In the genomic region with DNA sequence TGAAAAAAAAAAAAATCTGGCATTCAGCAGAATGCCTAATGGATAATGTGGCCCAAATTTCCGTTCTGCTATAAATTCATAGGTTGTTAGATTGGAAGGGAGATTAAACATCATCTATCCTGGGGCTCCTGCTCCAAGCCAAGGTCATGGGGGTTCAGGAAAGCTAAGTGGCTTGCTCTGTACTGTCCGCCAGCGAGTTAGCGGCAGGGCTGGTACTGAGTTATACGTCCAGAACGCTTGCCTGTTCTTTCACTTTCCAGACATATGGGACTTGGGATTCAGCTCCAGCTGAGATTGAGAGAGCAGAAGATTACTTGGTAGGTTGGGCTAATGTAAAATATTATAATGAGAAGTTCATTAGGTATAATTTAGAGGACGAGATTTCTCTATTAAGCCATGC, we compare ENCODE assay signal across 8 cellular contexts. TPM values are rescaled to one million over a fixed set of nuclear protein-coding genes. Genes with fewer than 3 reads are reported as not detected.
DNase-seq lines count a peak whose midpoint lies in the region; ATAC-seq lines count a peak whose summit lies in the region.

No MANE protein-coding gene starts in this region.

- no peaks in the 10 kb centered on the region for H3K9me3 Mint-ChIP-seq in CD8-positive, alpha-beta memory T cell
- no peaks in the 10 kb centered on the region for H3K9me3 Mint-ChIP-seq in T-helper 1 cell treated with Interleukin-12 subunit alpha and Interleukin-12 subunit beta and Interleukin-4 antibody, amounts not matched to agents 30 μg/mL and 1 μg/mL, for 36 hours
- no peaks in the 10 kb centered on the region for H3K9me3 Mint-ChIP-seq in natural killer cell treated with Interleukin-12 subunit alpha and Interleukin-12 subunit beta and Interleukin-15 and Interleukin-18, amount 100 ng/mL, for 72 hours

- DNase-seq in CD8-positive, alpha-beta memory T cell: peak in 1 of 5 donors; percentile 3
- DNase-seq in fibroblast of gingiva (ENCODE audit: low read depth) (peak; percentile 44), ureter (ENCODE audit: low spot score) (no peak)
- DNase-seq in natural killer cell treated with Interleukin-12 subunit alpha and Interleukin-12 subunit beta and Interleukin-15 and Interleukin-18, amount 100 ng/mL, for 72 hours (ENCODE audit: low spot score): no peak

- POLR2A ChIA-PET in CD8-positive, alpha-beta memory T cell (lab: Charles Lee): interaction anchor here (0.6 to 2.9 kb wide), 7 partner anchors 9 to 471 kb away, joined by 3 to 32 read pairs (median 4); partner anchors contain the start of genes NT5DC1, TSPYL1, TSPYL4 and ZUP1

- H3K27me3 ChIP-seq in CD8-positive, alpha-beta memory T cell (ENCODE audit: insufficient read depth, low read length, poor library complexity, severe bottlenecking): no peaks in the 10 kb centered on the region

- peaks cover 4% of the 10 kb centered on the region for H3K36me3 ChIP-seq in CD8-positive, alpha-beta memory T cell (ENCODE audit: insufficient read depth, low read length)

- H3K4me3 ChIP-seq in CD8-positive, alpha-beta memory T cell (ENCODE audit: low read length): peak overlapping the region; percentile 99

- no peaks in the 10 kb centered on the region for H3K9me3 ChIP-seq in CD8-positive, alpha-beta memory T cell (ENCODE audit: low read length)

- peak overlapping the region; percentile 97 to 99 (median 99) for H3K4me3 Mint-ChIP-seq in CD8-positive, alpha-beta memory T cell
- H3K4me3 Mint-ChIP-seq in T-helper 1 cell treated with Interleukin-12 subunit alpha and Interleukin-12 subunit beta and Interleukin-4 antibody, amounts not matched to agents 30 μg/mL and 1 μg/mL, for 36 hours: peak overlapping the region; percentile 98
- H3K4me3 Mint-ChIP-seq in natural killer cell treated with Interleukin-12 subunit alpha and Interleukin-12 subunit beta and Interleukin-15 and Interleukin-18, amount 100 ng/mL, for 72 hours: peak overlapping the region; percentile 100

- H3K4me1 ChIP-seq in CD8-positive, alpha-beta memory T cell (ENCODE audit: insufficient read depth, low read length): peaks cover 30% of the 10 kb centered on the region

- peaks cover 0 to 2% of the 10 kb centered on the region in 2 donors for H3K27me3 Mint-ChIP-seq in CD8-positive, alpha-beta memory T cell
- H3K27me3 Mint-ChIP-seq in T-helper 1 cell treated with Interleukin-12 subunit alpha and Interleukin-12 subunit beta and Interleukin-4 antibody, amounts not matched to agents 30 μg/mL and 1 μg/mL, for 36 hours (ENCODE audit: low read depth): no peaks in the 10 kb centered on the region
- peaks cover 0 to 4% of the 10 kb centered on the region in 2 donors for H3K27me3 Mint-ChIP-seq in natural killer cell treated with Interleukin-12 subunit alpha and Interleukin-12 subunit beta and Interleukin-15 and Interleukin-18, amount 100 ng/mL, for 72 hours

- H3K36me3 Mint-ChIP-seq in CD8-positive, alpha-beta memory T cell: peaks cover 0 to 45% (median 5%) of the 10 kb centered on the region in 3 donors
- peaks cover 18% of the 10 kb centered on the region for H3K36me3 Mint-ChIP-seq in T-helper 1 cell treated with Interleukin-12 subunit alpha and Interleukin-12 subunit beta and Interleukin-4 antibody, amounts not matched to agents 30 μg/mL and 1 μg/mL, for 36 hours (ENCODE audit: low read depth)
- H3K36me3 Mint-ChIP-seq in natural killer cell treated with Interleukin-12 subunit alpha and Interleukin-12 subunit beta and Interleukin-15 and Interleukin-18, amount 100 ng/mL, for 72 hours: peaks cover 13% of the 10 kb centered on the region

- H3K27ac ChIP-seq in CD8-positive, alpha-beta memory T cell (ENCODE audit: low read depth, low read length): peak overlapping the region; percentile 96

- H3K27ac Mint-ChIP-seq in CD8-positive, alpha-beta memory T cell: peak overlapping the region; percentile 97 to 100 (median 100)
- peak overlapping the region; percentile 93 for H3K27ac Mint-ChIP-seq in T-helper 1 cell treated with Interleukin-12 subunit alpha and Interleukin-12 subunit beta and Interleukin-4 antibody, amounts not matched to agents 30 μg/mL and 1 μg/mL, for 36 hours
- peak overlapping the region; percentile 97 to 100 for H3K27ac Mint-ChIP-seq in natural killer cell treated with Interleukin-12 subunit alpha and Interleukin-12 subunit beta and Interleukin-15 and Interleukin-18, amount 100 ng/mL, for 72 hours

- ATAC-seq in HG03066 (IDR thresholded peaks at IDR 0.05; ENCODE audit: low read depth, unreplicated experiment) (peak; percentile 13), HG03108 (IDR thresholded peaks at IDR 0.05; ENCODE audit: unreplicated experiment) (no peak), GM21576 (IDR thresholded peaks at IDR 0.05; ENCODE audit: unreplicated experiment) (no peak)
- ATAC-seq in natural killer cell treated with Interleukin-12 subunit alpha and Interleukin-12 subunit beta and Interleukin-15 and Interleukin-18, amount 100 ng/mL, for 72 hours: no peak

- CTCF ChIA-PET in CD8-positive, alpha-beta memory T cell (lab: Charles Lee): interaction anchor here (1.0 to 5.1 kb wide), 7 partner anchors 9 to 304 kb away, joined by 3 to 23 read pairs (median 5); partner anchors contain the start of gene TSPYL1

- H3K4me1 Mint-ChIP-seq in CD8-positive, alpha-beta memory T cell: peaks cover 56 to 76% (median 60%) of the 10 kb centered on the region in 3 donors
- peaks cover 29% of the 10 kb centered on the region for H3K4me1 Mint-ChIP-seq in T-helper 1 cell treated with Interleukin-12 subunit alpha and Interleukin-12 subunit beta and Interleukin-4 antibody, amounts not matched to agents 30 μg/mL and 1 μg/mL, for 36 hours (ENCODE audit: low read depth)
- H3K4me1 Mint-ChIP-seq in natural killer cell treated with Interleukin-12 subunit alpha and Interleukin-12 subunit beta and Interleukin-15 and Interleukin-18, amount 100 ng/mL, for 72 hours (ENCODE audit: low read depth in 2 of 2): peaks cover 33 to 53% of the 10 kb centered on the region in 2 donors

RNA-seq across cellular contexts. Expression of gene RWDD1, which starts 0.9 kb away (rescaled TPM):
- total RNA-seq in CD8-positive, alpha-beta memory T cell: 10 to 100 TPM; 54.6 to 56.2 TPM
- polyA plus RNA-seq in CD8-positive, alpha-beta memory T cell: 67.8 TPM
- total RNA-seq in natural killer cell treated with Interleukin-12 subunit alpha and Interleukin-12 subunit beta and Interleukin-15 and Interleukin-18, amount 100 ng/mL, for 72 hours: 10 to 100 TPM; 36.5 to 36.8 TPM
- total RNA-seq in ureter: 42.6 TPM

RNA-seq across cellular contexts. Expression of gene CALHM4, which starts 18.6 kb away (rescaled TPM):
- not detected for total RNA-seq in CD8-positive, alpha-beta memory T cell
- not detected for polyA plus RNA-seq in CD8-positive, alpha-beta memory T cell
- total RNA-seq in natural killer cell treated with Interleukin-12 subunit alpha and Interleukin-12 subunit beta and Interleukin-15 and Interleukin-18, amount 100 ng/mL, for 72 hours: not detected
- total RNA-seq in ureter: not detected

RNA-seq across cellular contexts. Expression of gene TRAPPC3L, which starts 26.7 kb away (rescaled TPM):
- total RNA-seq in CD8-positive, alpha-beta memory T cell: not detected
- polyA plus RNA-seq in CD8-positive, alpha-beta memory T cell: not detected
- total RNA-seq in natural killer cell treated with Interleukin-12 subunit alpha and Interleukin-12 subunit beta and Interleukin-15 and Interleukin-18, amount 100 ng/mL, for 72 hours: not detected
- total RNA-seq in ureter: not detected

RNA-seq across cellular contexts. Expression of gene RSPH4A, which starts 44.1 kb away (rescaled TPM):
- total RNA-seq in CD8-positive, alpha-beta memory T cell: under 1 TPM; 0.11 to 0.28 TPM
- not detected for polyA plus RNA-seq in CD8-positive, alpha-beta memory T cell
- total RNA-seq in natural killer cell treated with Interleukin-12 subunit alpha and Interleukin-12 subunit beta and Interleukin-15 and Interleukin-18, amount 100 ng/mL, for 72 hours: under 1 TPM; 0.24 to 0.95 TPM
- 0.55 TPM for total RNA-seq in ureter
